In the genomic region with DNA sequence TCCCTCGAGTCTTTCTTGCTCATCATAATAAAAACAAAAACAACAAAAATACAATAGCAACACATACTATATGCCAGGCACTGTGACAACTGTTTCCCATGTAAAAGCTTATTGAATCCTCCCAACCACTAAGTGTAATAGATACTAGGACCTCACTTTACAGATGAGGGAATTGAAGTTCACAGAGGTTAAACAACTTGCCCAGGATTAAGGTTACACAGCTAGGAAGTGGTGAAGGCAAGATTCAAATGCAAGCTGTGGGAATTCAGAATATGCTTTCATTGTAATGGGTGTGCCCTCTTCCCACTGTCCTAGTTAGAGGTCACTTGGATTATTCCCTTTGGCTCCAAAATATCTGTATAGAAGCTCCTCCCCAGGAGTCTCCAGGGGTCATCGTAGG, we compare ENCODE assay signal across 31 cellular contexts.
"Had no signal": no experiment of that assay in that cellular context is flagged by ENCODE, and none has a peak within 500 bp of the region (broad histone marks: within the 10 kb centered on the region; RNA-seq: fewer than 3 reads in every experiment).

No MANE protein-coding gene starts in this region.

- H3K9me3 ChIP-seq: ascending aorta, MG63 had no signal

- H3K27me3 Mint-ChIP-seq: activated naive CD4-positive, alpha-beta T cell treated with anti-CD3 and anti-CD28 coated beads, Interleukin-2, amount 50 U/mL, for 24 hours; brain had no signal

- H3K4me3 Mint-ChIP-seq: activated B cell treated with CpG ODN at 0.5 μM for 24 hours; activated CD4-positive, alpha-beta T cell treated with anti-CD3 and anti-CD28 coated beads, Interleukin-2, amount 10 ng/mL, durations not matched to agents 24 days and 14 days; activated CD8-positive, alpha-beta memory T cell treated with anti-CD3 and anti-CD28 coated beads, Interleukin-2, amount 10 ng/mL, durations not matched to agents 7 days and 5 days; activated naive CD4-positive, alpha-beta T cell treated with anti-CD3 and anti-CD28 coated beads, Interleukin-2, amount 50 U/mL, for 24 hours; activated T-cell treated with anti-CD3 and anti-CD28 coated beads, Interleukin-2, amount 50 U/mL, for 24 hours; activated T-helper 1 cell treated with anti-CD3 and anti-CD28 coated beads, Interleukin-12 subunit alpha, Interleukin-12 subunit beta, Interleukin-2, Interleukin-4 antibody, amounts not matched to agents 30 ng/mL and 10 ng/mL and 1 ng/mL, durations not matched to agents 14 hours and 24 hours and 36 hours; brain; T-cell had no signal

- H3K9me3 Mint-ChIP-seq: activated B cell treated with CpG ODN at 0.5 μM for 24 hours; activated CD4-positive, alpha-beta T cell treated with anti-CD3 and anti-CD28 coated beads, Interleukin-2, amount 10 ng/mL, durations not matched to agents 24 days and 14 days; activated naive CD4-positive, alpha-beta T cell treated with anti-CD3 and anti-CD28 coated beads, Interleukin-2, amount 50 U/mL, for 24 hours; activated T-cell treated with anti-CD3 and anti-CD28 coated beads, Interleukin-2, amount 50 U/mL, for 24 hours; activated T-helper 1 cell treated with anti-CD3 and anti-CD28 coated beads, Interleukin-12 subunit alpha, Interleukin-12 subunit beta, Interleukin-2, Interleukin-4 antibody, amounts not matched to agents 30 ng/mL and 10 ng/mL and 1 ng/mL, durations not matched to agents 14 hours and 24 hours and 36 hours; T-cell had no signal

- H3K36me3 ChIP-seq: ascending aorta, MG63 had no signal

- H3K36me3 Mint-ChIP-seq: activated CD8-positive, alpha-beta memory T cell treated with anti-CD3 and anti-CD28 coated beads, Interleukin-2, amount 10 ng/mL, durations not matched to agents 7 days and 5 days; activated naive CD4-positive, alpha-beta T cell treated with anti-CD3 and anti-CD28 coated beads, Interleukin-2, amount 50 U/mL, for 24 hours; brain; T-cell had no signal

- H3K27me3 ChIP-seq: ascending aorta, MG63 had no signal

- H3K4me3 ChIP-seq: ascending aorta, MG63, SK-N-MC had no signal

- H3K4me1 Mint-ChIP-seq: activated B cell treated with CpG ODN at 0.5 μM for 24 hours; activated CD4-positive, alpha-beta T cell treated with anti-CD3 and anti-CD28 coated beads, Interleukin-2, amount 10 ng/mL, durations not matched to agents 24 days and 14 days; activated CD8-positive, alpha-beta memory T cell treated with anti-CD3 and anti-CD28 coated beads, Interleukin-2, amount 10 ng/mL, durations not matched to agents 7 days and 5 days; activated naive CD4-positive, alpha-beta T cell treated with anti-CD3 and anti-CD28 coated beads, Interleukin-2, amount 50 U/mL, for 24 hours; T-cell had no signal

- ATAC-seq: activated CD8-positive, alpha-beta memory T cell treated with anti-CD3 and anti-CD28 coated beads, Interleukin-2, amount 10 ng/mL, durations not matched to agents 7 days and 5 days; Panc1; Right ventricle myocardium inferior; T-cell had no signal

- H3K27ac ChIP-seq: ascending aorta, KMS-11, SK-N-MC had no signal

- H3K4me2 ChIP-seq: KMS-11 had no signal

- H3K27ac Mint-ChIP-seq: activated B cell treated with CpG ODN at 0.5 μM for 24 hours; activated CD4-positive, alpha-beta T cell treated with anti-CD3 and anti-CD28 coated beads, Interleukin-2, amount 10 ng/mL, durations not matched to agents 24 days and 14 days; activated CD8-positive, alpha-beta memory T cell treated with anti-CD3 and anti-CD28 coated beads, Interleukin-2, amount 10 ng/mL, durations not matched to agents 7 days and 5 days; activated naive CD4-positive, alpha-beta T cell treated with anti-CD3 and anti-CD28 coated beads, Interleukin-2, amount 50 U/mL, for 24 hours; activated T-cell treated with anti-CD3 and anti-CD28 coated beads, Interleukin-2, amount 50 U/mL, for 24 hours; activated T-helper 1 cell treated with anti-CD3 and anti-CD28 coated beads, Interleukin-12 subunit alpha, Interleukin-12 subunit beta, Interleukin-2, Interleukin-4 antibody, amounts not matched to agents 30 ng/mL and 10 ng/mL and 1 ng/mL, durations not matched to agents 14 hours and 24 hours and 36 hours; T-cell had no signal

- H3K9ac ChIP-seq: KMS-11 had no signal

- FAIRE-seq: TTC549 had no signal

- DNase-seq: activated B cell treated with CpG ODN at 0.5 μM for 24 hours; activated CD4-positive, alpha-beta T cell treated with anti-CD3 and anti-CD28 coated beads for 1 hour; activated CD4-positive, alpha-beta T cell treated with anti-CD3 and anti-CD28 coated beads, Interleukin-2, amount 10 ng/mL, durations not matched to agents 24 days and 14 days; activated CD4-positive, alpha-beta T cell treated with anti-CD3 and anti-CD28 coated beads, Interleukin-2, amount 50 U/mL, for 48 hours; activated CD8-positive, alpha-beta memory T cell treated with anti-CD3 and anti-CD28 coated beads, Interleukin-2, amount 10 ng/mL, durations not matched to agents 7 days and 5 days; activated effector memory CD4-positive, alpha-beta T cell treated with Interleukin-2 at 50 U/mL for 16 hours; activated naive CD4-positive, alpha-beta T cell; activated T-cell treated with anti-CD3 and anti-CD28 coated beads, Interleukin-2, amount 50 U/mL, for 24 hours; MG63; MV-4-11; NCI-H1092 treated with DMSO at 0.1 percent for 48 hours; NCI-H1417 treated with DMSO at 0.1 percent for 48 hours; NCI-H1694 treated with DMSO at 0.1 percent for 48 hours; NCI-H2029 treated with DMSO at 0.1 percent for 48 hours; NCI-H510A treated with DMSO at 0.1 percent for 48 hours; NCI-H69; NK-92 treated with Interleukin-12 subunit alpha and Interleukin-12 subunit beta, amount 100 ng/mL, for 24 hours; OCI-M1; RPMI8226; T-cell; T-helper 2 cell; T1000 had no signal
